8 cellular contexts compared by ENCODE assay signal in the genomic region with DNA sequence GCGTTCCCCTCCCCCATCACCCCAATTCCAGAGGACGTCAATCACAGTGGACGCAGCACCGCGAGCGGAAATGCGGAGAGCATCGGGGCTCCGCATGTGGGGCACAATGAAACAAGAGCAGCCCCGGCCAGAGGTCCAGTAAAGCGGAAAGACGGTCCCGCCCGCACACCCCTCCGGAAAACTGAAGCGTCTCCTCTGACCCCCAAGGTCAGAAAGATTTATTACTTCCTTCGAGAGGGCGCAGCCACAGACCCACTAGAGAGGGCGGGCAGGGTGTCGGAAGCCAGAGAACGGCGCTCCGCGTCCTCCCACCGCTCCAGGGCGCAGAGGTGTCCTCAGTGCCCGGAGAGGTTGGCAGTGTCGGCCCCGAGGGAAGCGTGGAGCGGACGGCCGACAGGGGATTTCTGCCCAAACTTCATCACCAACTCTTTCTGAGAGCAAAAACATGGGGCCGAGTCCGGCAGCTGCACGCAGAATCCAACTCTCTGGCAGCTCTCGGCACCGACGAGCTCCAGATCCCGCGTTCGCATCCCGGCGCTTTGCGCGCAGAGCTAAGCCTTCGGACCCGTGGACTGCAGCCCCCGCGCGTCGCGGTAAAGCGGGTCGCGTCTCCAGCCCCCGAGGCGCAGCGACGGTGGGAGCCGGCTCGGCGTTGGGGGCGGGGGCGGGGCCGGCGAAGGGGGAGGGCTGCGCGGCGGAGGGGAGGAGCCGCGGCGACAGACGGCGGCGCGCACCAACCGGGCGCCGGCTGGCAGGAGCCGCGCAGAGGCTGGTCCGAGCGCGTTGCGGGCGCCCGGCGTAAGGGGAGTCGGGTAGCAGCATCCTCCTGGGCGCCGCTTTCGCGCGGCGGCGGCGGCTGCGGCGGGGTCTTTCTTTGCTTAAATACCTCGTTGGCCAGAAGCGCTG. TPM values are rescaled to one million over a fixed set of nuclear protein-coding genes. Genes with fewer than 3 reads are reported as not detected.
DNase-seq lines count a peak whose midpoint lies in the region; ATAC-seq and TF ChIP-seq lines count a peak whose summit lies in the region.

A gene with protein sequence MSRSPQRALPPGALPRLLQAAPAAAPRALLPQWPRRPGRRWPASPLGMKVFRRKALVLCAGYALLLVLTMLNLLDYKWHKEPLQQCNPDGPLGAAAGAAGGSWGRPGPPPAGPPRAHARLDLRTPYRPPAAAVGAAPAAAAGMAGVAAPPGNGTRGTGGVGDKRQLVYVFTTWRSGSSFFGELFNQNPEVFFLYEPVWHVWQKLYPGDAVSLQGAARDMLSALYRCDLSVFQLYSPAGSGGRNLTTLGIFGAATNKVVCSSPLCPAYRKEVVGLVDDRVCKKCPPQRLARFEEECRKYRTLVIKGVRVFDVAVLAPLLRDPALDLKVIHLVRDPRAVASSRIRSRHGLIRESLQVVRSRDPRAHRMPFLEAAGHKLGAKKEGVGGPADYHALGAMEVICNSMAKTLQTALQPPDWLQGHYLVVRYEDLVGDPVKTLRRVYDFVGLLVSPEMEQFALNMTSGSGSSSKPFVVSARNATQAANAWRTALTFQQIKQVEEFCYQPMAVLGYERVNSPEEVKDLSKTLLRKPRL (plus strand): TSS at position 763 of the 906 bp plus-strand sequence. CDS start 1,046 bp downstream, outside the sequence.

- peak within 1 kb of the TSS; percentile 46 for H2BK15ac ChIP-seq in mesendoderm (replicated peaks; ENCODE audit: low read depth)

- H3K4me3 ChIP-seq in endodermal cell (ENCODE audit: low read length), result peak within 1 kb of the TSS; percentile 89
- peak within 1 kb of the TSS; percentile 79 for H3K4me3 ChIP-seq in mesendoderm (ENCODE audit: low read length)

- H3K36me3 ChIP-seq in endodermal cell (ENCODE audit: control insufficient read depth, insufficient read depth, low read length) (no peaks in the 10 kb centered on the region), mesendoderm (ENCODE audit: control insufficient read depth, insufficient read depth, low read length) (no peaks in the 10 kb centered on the region)

- no peak within 1 kb of the TSS for H2AK5ac ChIP-seq in mesendoderm (ENCODE audit: low read length)

- no peak within 1 kb of the TSS for H2BK5ac ChIP-seq in mesendoderm (ENCODE audit: low read length)

- H3K27me3 ChIP-seq in endodermal cell (ENCODE audit: control insufficient read depth, insufficient read depth, low read length, poor library complexity, severe bottlenecking), result peaks cover 27% of the 10 kb centered on the region
- no peaks in the 10 kb centered on the region for H3K27me3 ChIP-seq in mesendoderm (ENCODE audit: insufficient read depth, low read length, poor library complexity)

- H3K36me3 Mint-ChIP-seq in endodermal cell (ENCODE audit: low read depth), result peaks cover 5% of the 10 kb centered on the region

- H3K4me1 ChIP-seq in endodermal cell (ENCODE audit: control insufficient read depth, insufficient read depth, low read length) (no peaks in the 10 kb centered on the region), mesendoderm (ENCODE audit: control insufficient read depth, low read depth, low read length) (no peaks in the 10 kb centered on the region)

- H3K56ac ChIP-seq in mesendoderm (ENCODE audit: low read length), result peak within 1 kb of the TSS; percentile 94

- 1% methylated on average over 33 to 102 of the region's 102 CpGs for WGBS in endodermal cell (ENCODE audit: insufficient coverage in 1 of 2, insufficient read length in 1 of 2), 2 experiments
- WGBS in mesendoderm (ENCODE audit: extremely low coverage, insufficient coverage, low lambda C conversion rate), result no CpG with 5 or more reads among the region's 102 CpGs

- H3K79me1 ChIP-seq in mesendoderm (ENCODE audit: low read length), result peaks cover 5% of the 10 kb centered on the region

- H3K4me1 Mint-ChIP-seq in endodermal cell, result peaks cover 16% of the 10 kb centered on the region

- peak within 1 kb of the TSS; percentile 75 for H3K23ac ChIP-seq in mesendoderm (ENCODE audit: low read length)

- peak within 1 kb of the TSS; percentile 90 for H3K4ac ChIP-seq in mesendoderm (ENCODE audit: low read depth, low read length)

- H3K27ac Mint-ChIP-seq in endodermal cell, result peak within 1 kb of the TSS; percentile 80

- H3K9ac ChIP-seq in endodermal cell (ENCODE audit: extremely low read depth, low read length, poor library complexity, severe bottlenecking) (peak within 1 kb of the TSS; percentile 20), mesendoderm (ENCODE audit: low read length) (peak within 1 kb of the TSS; percentile 91)

- peak within 1 kb of the TSS; percentile 96 for H3K18ac ChIP-seq in mesendoderm (ENCODE audit: low read length)

- peak within 1 kb of the TSS; percentile 29 for H2BK120ac ChIP-seq in mesendoderm (ENCODE audit: low read depth, low read length)

- H3K9me3 Mint-ChIP-seq in endodermal cell, result no peaks in the 10 kb centered on the region

- peaks cover 2% of the 10 kb centered on the region for H3K79me2 ChIP-seq in mesendoderm (ENCODE audit: control insufficient read depth, insufficient read depth, low read length)

- TF ChIP-seq CTCF in AG09319 (IDR thresholded peaks at IDR 0.05; ENCODE audit: low read depth, low read length) (no peak), endodermal cell (conservative IDR thresholded peaks at IDR 0.05) (peak; percentile 26)

- ATAC-seq in GM18870 (IDR thresholded peaks at IDR 0.05; ENCODE audit: unreplicated experiment) (peak; percentile 42), HG03097 (IDR thresholded peaks at IDR 0.05; ENCODE audit: low FRiP score, unreplicated experiment) (peak; percentile 79)

- peak; percentile 50 for DNase-seq in AG09319 (ENCODE audit: extremely low read depth, low read depth)
- DNase-seq in NCI-H446 (lab: John Stamatoyannopoulos, UW), result peak; percentile 64 to 91
- DNase-seq in activated CD8-positive, alpha-beta memory T cell treated with anti-CD3 and anti-CD28 coated beads for 1 hour (ENCODE audit: extremely low read depth in 1 of 2, low read depth in 1 of 2), result peak; percentile 18 to 56
- peak; percentile 92 for DNase-seq in endodermal cell
- peak; percentile 91 for DNase-seq in mesendoderm
- DNase-seq in stimulated activated CD8-positive, alpha-beta memory T cell treated with anti-CD3 and anti-CD28 coated beads, Interleukin-15, amount 100 ng/mL, for 1 hour (ENCODE audit: low read depth), result peak; percentile 39

- peak within 1 kb of the TSS; percentile 70 for H3K4me2 ChIP-seq in mesendoderm (ENCODE audit: low read length)

- H4K8ac ChIP-seq in mesendoderm (ENCODE audit: low read depth, low read length), result peak within 1 kb of the TSS; percentile 30

- H3K4me3 Mint-ChIP-seq in endodermal cell, result peak within 1 kb of the TSS; percentile 79

- no peak within 1 kb of the TSS for H4K5ac ChIP-seq in mesendoderm (ENCODE audit: low read length)

- H3K27ac ChIP-seq in endodermal cell (ENCODE audit: low read depth, low read length) (no peak within 1 kb of the TSS), mesendoderm (ENCODE audit: low read depth, low read length) (peak within 1 kb of the TSS; percentile 15)

- peaks cover 16% of the 10 kb centered on the region for H3K27me3 Mint-ChIP-seq in endodermal cell (ENCODE audit: insufficient read depth)

- no peaks in the 10 kb centered on the region for H3K9me3 ChIP-seq in endodermal cell (ENCODE audit: control insufficient read depth, low read length)

RNA-seq across cellular contexts. Expression of the gene that starts here (rescaled TPM):
- total RNA-seq in endodermal cell, result 1 to 10 TPM; 3.4 to 7.2 TPM
- 5.2 TPM for polyA plus RNA-seq in endodermal cell (2013, experiment 1 of 2)
- polyA plus RNA-seq in endodermal cell (2013, experiment 2 of 2), result 5.1 TPM
- 25.6 TPM for polyA plus RNA-seq in mesendoderm (2013, experiment 1 of 2)
- polyA plus RNA-seq in mesendoderm (2013, experiment 2 of 2), result 26.4 TPM

Comparison
In these comparisons a context has a peak if more than half of its experiments do, and no peak if none do; other contexts are left out.
1. DNase-seq: peak in every context shown above with its lines; median percentile 92 in endodermal cell; 91 in mesendoderm; 78 in NCI-H446; 50 in AG09319; 39 in stimulated activated CD8-positive, alpha-beta memory T cell treated with anti-CD3 and anti-CD28 coated beads, Interleukin-15, amount 100 ng/mL, for 1 hour; 37 in activated CD8-positive, alpha-beta memory T cell treated with anti-CD3 and anti-CD28 coated beads for 1 hour.